In genomic region chr5:115600771-115601170, GRCh38 we compare ENCODE assay signal across 13 cellular contexts. TPM values are rescaled to one million over a fixed set of nuclear protein-coding genes. Genes with fewer than 3 reads are reported as not detected.
DNase-seq lines count a peak whose midpoint lies in the region; ATAC-seq and TF ChIP-seq lines count a peak whose summit lies in the region.
"Had no signal": no experiment of that assay in that cellular context is flagged by ENCODE, and none has a peak within 500 bp of the region (broad histone marks: within the 10 kb centered on the region; RNA-seq: fewer than 3 reads in every experiment).

No MANE protein-coding gene starts in this region.

- TF ChIP-seq CTCF in CD14-positive monocyte (IDR thresholded peaks at IDR 0.05) = no peak
- TF ChIP-seq CTCF in dorsolateral prefrontal cortex (IDR thresholded peaks at IDR 0.05 in 54 of 56, conservative IDR thresholded peaks at IDR 0.05 in 2 of 56; ENCODE audit: low read depth in 1 of 56, partially characterized antibody in 56 of 56) = no peak
- no peak for TF ChIP-seq CTCF in osteocyte (IDR thresholded peaks at IDR 0.05)

- H3K9me3 Mint-ChIP-seq in CD14-positive monocyte (no peaks in the 10 kb centered on the region), osteocyte (ENCODE audit: unreplicated experiment) (peaks cover 4% of the 10 kb centered on the region)

- H3K4me1 Mint-ChIP-seq in CD14-positive monocyte (peaks cover 64% of the 10 kb centered on the region), osteocyte (ENCODE audit: unreplicated experiment) (peaks cover 33% of the 10 kb centered on the region)

- H3K4me3 Mint-ChIP-seq in CD14-positive monocyte (peak overlapping the region; percentile 65 to 67), osteocyte (ENCODE audit: unreplicated experiment) (peak overlapping the region; percentile 52)

- H3K27ac ChIP-seq in dorsolateral prefrontal cortex = peak overlapping the region in 25 of 59 donors; percentile 6 to 97 (median 93)
- H3K27ac ChIP-seq: SK-N-MC had no signal

- H3K36me3 Mint-ChIP-seq in CD14-positive monocyte = peaks cover 10 to 16% of the 10 kb centered on the region in 2 donors
- H3K36me3 Mint-ChIP-seq in osteocyte (ENCODE audit: unreplicated experiment) = peaks cover 5% of the 10 kb centered on the region

- H3K27me3 Mint-ChIP-seq in CD14-positive monocyte (ENCODE audit: low read depth in 3 of 3) = peaks cover 0 to 5% (median 0%) of the 10 kb centered on the region in 3 donors
- no peaks in the 10 kb centered on the region for H3K27me3 Mint-ChIP-seq in osteocyte (ENCODE audit: unreplicated experiment)

- no peaks in the 10 kb centered on the region for H3K27me3 ChIP-seq in dorsolateral prefrontal cortex

- H3K27ac Mint-ChIP-seq in CD14-positive monocyte (peak overlapping the region in 3 of 7 donors; percentile 11 to 76 (median 74)), osteocyte (ENCODE audit: unreplicated experiment) (peak overlapping the region; percentile 75)

- DNase-seq in CD14-positive monocyte (ENCODE audit: low spot score) (no peak), LHCN-M2 (ENCODE audit: low read depth) (peak; percentile 36), dorsolateral prefrontal cortex (no peak), osteocyte (ENCODE audit: extremely low spot score, unreplicated experiment) (no peak), NCI-H2227 treated with DMSO at 0.1 percent for 48 hours (lab: John Stamatoyannopoulos, UW) (no peak), NCI-H1436 treated with DMSO at 0.1 percent for 48 hours (lab: John Stamatoyannopoulos, UW) (no peak)
- DNase-seq: dermis blood vessel endothelial cell, DMS 273 treated with DMSO at 0.1 percent for 48 hours, NCI-H510A had no signal

- H3K4me3 ChIP-seq in dorsolateral prefrontal cortex = peak overlapping the region in 52 of 59 donors; percentile 47 to 91 (median 80)
- H3K4me3 ChIP-seq: SK-N-MC had no signal

- intact Hi-C loops in CD14-positive monocyte (cut with micrococcal nuclease) = loop anchor here (10.0 kb wide), 2 partner anchors 56 to 426 kb away; partner anchors contain the start of gene FEM1C (in 1 of the 2)
- intact Hi-C loops in dorsolateral prefrontal cortex (cut with DNase I) = no loop called here

- ATAC-seq in GM18907 (IDR thresholded peaks at IDR 0.05; ENCODE audit: unreplicated experiment) (no peak), HG03378 (IDR thresholded peaks at IDR 0.05; ENCODE audit: unreplicated experiment) (no peak)

RNA-seq across cellular contexts. Expression of gene TICAM2, which starts 1.5 kb away (rescaled TPM):
- polyA plus RNA-seq in CD14-positive monocyte = 10 to 100 TPM; 14.6 to 25.1 TPM
- total RNA-seq in LHCN-M2 (2014; rRNA removed) (7.5 and 9.1 TPM in 2 replicates), dorsolateral prefrontal cortex (1 to 10 TPM; 2.5 to 9.2 (median 5.4) TPM), osteocyte (1.6 and 2.8 TPM in 2 replicates)
- polyA plus RNA-seq in LHCN-M2 (2012) = 5.2 TPM
- polyA plus RNA-seq: neural cell had no signal

RNA-seq across cellular contexts. Expression of gene TMED7, which starts 25.1 kb away (rescaled TPM):
- 10 to 100 TPM; 65.1 to 70.1 TPM for polyA plus RNA-seq in CD14-positive monocyte
- 111 and 115 TPM in 2 replicates for total RNA-seq in LHCN-M2 (2014; rRNA removed)
- 28.3 TPM for polyA plus RNA-seq in LHCN-M2 (2012)
- 100 to 1,000 TPM in 2 of 120 experiments, 10 to 100 TPM in 118; 48.1 to 112 (median 68.4) TPM for total RNA-seq in dorsolateral prefrontal cortex
- 108 and 109 TPM in 2 replicates for total RNA-seq in osteocyte

RNA-seq across cellular contexts. Expression of gene FEM1C, which starts 56.2 kb away (rescaled TPM):
- 1 to 10 TPM; 2.5 to 2.6 TPM for polyA plus RNA-seq in CD14-positive monocyte
- total RNA-seq in LHCN-M2 (2014; rRNA removed) (19.6 and 22.1 TPM in 2 replicates), dorsolateral prefrontal cortex (10 to 100 TPM; 21.3 to 51.8 (median 33.7) TPM), osteocyte (12.4 and 12.8 TPM in 2 replicates)
- polyA plus RNA-seq in LHCN-M2 (2012) = 6.4 TPM

Comparison
In these comparisons a context has a peak if more than half of its experiments do, and no peak if none do; other contexts are left out.
1. intact Hi-C loops: an anchor here in CD14-positive monocyte (10.0 kb wide); none called in dorsolateral prefrontal cortex.